In the genomic region with DNA sequence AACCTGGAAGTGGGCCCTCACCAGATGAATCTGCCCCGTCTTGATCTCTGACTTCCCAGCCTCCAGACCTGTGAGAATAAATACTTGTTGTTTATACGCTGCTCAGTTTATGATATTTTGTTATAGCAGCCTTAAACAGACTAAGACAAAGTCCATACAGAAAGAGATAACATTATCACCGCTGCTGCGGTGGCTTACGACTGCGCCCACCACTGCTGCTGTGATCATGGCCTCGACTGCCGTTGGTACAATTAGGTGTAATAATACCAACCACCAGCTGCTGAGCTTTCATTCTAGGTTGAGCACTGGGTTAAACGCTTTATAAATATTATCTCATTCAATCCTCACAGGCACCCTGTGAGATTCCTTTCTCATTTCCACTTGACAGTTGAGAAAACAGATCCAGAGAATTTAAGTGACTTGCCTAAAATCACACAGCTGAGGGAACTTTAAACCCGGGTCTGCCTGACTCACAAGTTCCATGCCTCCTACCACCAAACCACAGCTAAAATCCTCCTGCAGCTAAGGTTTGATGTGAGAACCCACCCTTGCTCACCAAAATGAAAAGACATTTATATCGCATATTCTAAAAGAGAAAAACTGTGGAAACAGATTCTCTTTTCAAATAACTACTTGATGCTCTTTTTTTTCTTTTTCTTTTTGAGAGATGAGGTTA, we compare ENCODE assay signal across 1 cellular context.
TF ChIP-seq lines count a peak whose summit lies in the region.

No MANE protein-coding gene starts in this region.

TF ChIP-seq in WTC11, 78 proteins besides CTCF, POLR2A, EP300 and RAD21 (continued from another document):
- TF ChIP-seq AR (CRISPR knock-in tag; IDR thresholded peaks at IDR 0.05), result no peak
- TF ChIP-seq, protein P1, sequence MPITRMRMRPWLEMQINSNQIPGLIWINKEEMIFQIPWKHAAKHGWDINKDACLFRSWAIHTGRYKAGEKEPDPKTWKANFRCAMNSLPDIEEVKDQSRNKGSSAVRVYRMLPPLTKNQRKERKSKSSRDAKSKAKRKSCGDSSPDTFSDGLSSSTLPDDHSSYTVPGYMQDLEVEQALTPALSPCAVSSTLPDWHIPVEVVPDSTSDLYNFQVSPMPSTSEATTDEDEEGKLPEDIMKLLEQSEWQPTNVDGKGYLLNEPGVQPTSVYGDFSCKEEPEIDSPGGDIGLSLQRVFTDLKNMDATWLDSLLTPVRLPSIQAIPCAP (CRISPR knock-in tag; IDR thresholded peaks at IDR 0.05), result no peak
- TF ChIP-seq, protein P2, sequence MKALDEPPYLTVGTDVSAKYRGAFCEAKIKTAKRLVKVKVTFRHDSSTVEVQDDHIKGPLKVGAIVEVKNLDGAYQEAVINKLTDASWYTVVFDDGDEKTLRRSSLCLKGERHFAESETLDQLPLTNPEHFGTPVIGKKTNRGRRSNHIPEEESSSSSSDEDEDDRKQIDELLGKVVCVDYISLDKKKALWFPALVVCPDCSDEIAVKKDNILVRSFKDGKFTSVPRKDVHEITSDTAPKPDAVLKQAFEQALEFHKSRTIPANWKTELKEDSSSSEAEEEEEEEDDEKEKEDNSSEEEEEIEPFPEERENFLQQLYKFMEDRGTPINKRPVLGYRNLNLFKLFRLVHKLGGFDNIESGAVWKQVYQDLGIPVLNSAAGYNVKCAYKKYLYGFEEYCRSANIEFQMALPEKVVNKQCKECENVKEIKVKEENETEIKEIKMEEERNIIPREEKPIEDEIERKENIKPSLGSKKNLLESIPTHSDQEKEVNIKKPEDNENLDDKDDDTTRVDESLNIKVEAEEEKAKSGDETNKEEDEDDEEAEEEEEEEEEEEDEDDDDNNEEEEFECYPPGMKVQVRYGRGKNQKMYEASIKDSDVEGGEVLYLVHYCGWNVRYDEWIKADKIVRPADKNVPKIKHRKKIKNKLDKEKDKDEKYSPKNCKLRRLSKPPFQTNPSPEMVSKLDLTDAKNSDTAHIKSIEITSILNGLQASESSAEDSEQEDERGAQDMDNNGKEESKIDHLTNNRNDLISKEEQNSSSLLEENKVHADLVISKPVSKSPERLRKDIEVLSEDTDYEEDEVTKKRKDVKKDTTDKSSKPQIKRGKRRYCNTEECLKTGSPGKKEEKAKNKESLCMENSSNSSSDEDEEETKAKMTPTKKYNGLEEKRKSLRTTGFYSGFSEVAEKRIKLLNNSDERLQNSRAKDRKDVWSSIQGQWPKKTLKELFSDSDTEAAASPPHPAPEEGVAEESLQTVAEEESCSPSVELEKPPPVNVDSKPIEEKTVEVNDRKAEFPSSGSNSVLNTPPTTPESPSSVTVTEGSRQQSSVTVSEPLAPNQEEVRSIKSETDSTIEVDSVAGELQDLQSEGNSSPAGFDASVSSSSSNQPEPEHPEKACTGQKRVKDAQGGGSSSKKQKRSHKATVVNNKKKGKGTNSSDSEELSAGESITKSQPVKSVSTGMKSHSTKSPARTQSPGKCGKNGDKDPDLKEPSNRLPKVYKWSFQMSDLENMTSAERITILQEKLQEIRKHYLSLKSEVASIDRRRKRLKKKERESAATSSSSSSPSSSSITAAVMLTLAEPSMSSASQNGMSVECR (CRISPR knock-in tag; IDR thresholded peaks at IDR 0.05; ENCODE audit: borderline replicate concordance), result no peak
TF ChIP-seq in WTC11: peak in this region for 0.
